Comparison of ENCODE assay signal across 8 cellular contexts in the genomic region with DNA sequence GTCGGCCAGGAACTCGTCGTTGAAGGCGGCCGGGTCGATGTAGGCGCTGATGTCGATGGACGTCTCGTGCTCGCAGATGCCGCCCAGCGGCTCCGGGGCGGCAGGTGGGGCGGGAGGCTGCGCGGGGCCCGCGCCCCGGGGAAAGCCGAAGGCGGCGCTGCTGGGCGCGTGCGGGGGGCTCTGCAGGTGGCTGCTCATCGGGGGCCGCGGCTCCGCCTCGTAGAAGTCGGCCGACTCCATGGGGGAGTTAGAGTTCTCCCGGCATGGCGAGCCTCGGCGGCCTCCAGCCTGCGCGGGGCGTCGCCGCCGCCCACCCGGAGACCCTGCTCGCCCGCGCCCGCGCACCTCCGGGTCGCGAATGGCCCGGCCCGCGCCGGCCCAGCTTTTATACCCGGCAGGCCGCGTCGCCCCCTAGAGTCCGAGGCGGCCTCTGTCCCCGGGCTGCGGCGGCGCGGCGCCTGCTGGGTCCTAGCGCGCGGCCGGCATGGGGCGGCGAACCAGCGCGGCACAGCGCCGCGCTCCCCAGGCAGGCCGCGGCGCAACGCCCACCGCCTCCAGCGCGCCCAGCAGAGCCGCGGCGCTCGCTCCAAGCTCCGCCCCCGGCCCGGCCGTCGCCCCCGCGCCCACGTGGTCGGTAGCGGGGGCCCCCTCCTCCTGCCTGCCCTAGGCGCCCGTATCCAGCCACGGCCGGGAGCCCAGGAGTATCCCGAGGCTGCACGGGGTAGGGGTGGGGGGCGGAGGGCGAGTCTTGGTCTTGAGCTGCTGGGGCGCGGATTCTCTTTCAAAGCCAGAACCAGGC. TPM values are rescaled to one million over a fixed set of nuclear protein-coding genes. Genes with fewer than 3 reads are reported as not detected.
A peak's percentile ranks its signal among the peaks of the same experiment; 100 is the strongest.
DNase-seq lines count a peak whose midpoint lies in the region; ATAC-seq, FAIRE-seq and TF ChIP-seq lines count a peak whose summit lies in the region.

Gene CEBPA, minus strand, starts transcription at position 360 of the 799 bp plus-strand sequence. Its CDS starts 120 bp downstream, at position 240.

- no peaks in the 10 kb centered on the region for H3K79me2 ChIP-seq in endothelial cell of umbilical vein (ENCODE audit: control insufficient read depth, insufficient read depth, low read length)

- DNase-seq in AG09309 (ENCODE audit: low read depth): no peak
- peak; percentile 68 to 97 for DNase-seq in NCI-H526 (lab: John Stamatoyannopoulos, UW)
- DNase-seq in activated CD8-positive, alpha-beta memory T cell treated with anti-CD3 and anti-CD28 coated beads for 48 hours (ENCODE audit: low read depth in 2 of 3, low spot score in 2 of 3): peak; percentile 34 to 54 (median 38)
- DNase-seq in endothelial cell of umbilical vein (ENCODE audit: low read depth, low spot score): peak; percentile 60
- DNase-seq in mesothelial cell of epicardium (ENCODE audit: low spot score in 2 of 2, unreplicated experiment in 2 of 2): peak; percentile 75 to 85
- DNase-seq in stimulated activated CD8-positive, alpha-beta memory T cell treated with anti-CD3 and anti-CD28 coated beads, Interleukin-15, amount 100 ng/mL, for 48 hours (ENCODE audit: low read depth in 2 of 2): peak; percentile 56 to 62

- no peaks in the 10 kb centered on the region for H3K9me1 ChIP-seq in endothelial cell of umbilical vein (replicated peaks; ENCODE audit: control insufficient read depth, extremely low read depth, insufficient read depth, low read length)

- CTCF ChIA-PET in endothelial cell of umbilical vein (lab: Charles Lee): interaction anchor here (0.8 to 2.2 kb wide), 10 partner anchors 10 to 476 kb away, joined by 3 to 13 read pairs (median 4); partner anchors contain the start of gene CEBPG

- H3K9me3 Mint-ChIP-seq in mesothelial cell of epicardium: no peaks in the 10 kb centered on the region

- peak; percentile 39 for TF ChIP-seq CTCF in AG09309 (IDR thresholded peaks at IDR 0.05; ENCODE audit: control insufficient read depth, insufficient read depth, low read depth, low read length, missing control alignments)
- TF ChIP-seq CTCF in endothelial cell of umbilical vein (IDR thresholded peaks at IDR 0.05; ENCODE audit: extremely low read depth in 1 of 2, insufficient read depth in 1 of 2, low read depth in 1 of 2, low read length in 2 of 2): peak; percentile 42 to 52
- TF ChIP-seq CTCF in mesothelial cell of epicardium (IDR thresholded peaks at IDR 0.05; ENCODE audit: unreplicated experiment): no peak

- no peak for FAIRE-seq in endothelial cell of umbilical vein (lab: Jason Lieb, UNC)

- dilution Hi-C loops in endothelial cell of umbilical vein (cut with MboI; ENCODE audit: extremely low pct_ligation_motif_present, low sequenced_read_pairs): no loop called here

- no TSS peak for BruUV-seq in endothelial cell of umbilical vein (replicated peaks; lab: Mats Ljungman, UMichigan)

- intact Hi-C loops in endothelial cell of umbilical vein (cut with micrococcal nuclease): loop anchor here (1.0 to 5.0 kb wide), 3 partner anchors 68 to 95 kb away; partner anchors contain the start of gene CEBPG

- no peaks in the 10 kb centered on the region for H3K9me3 ChIP-seq in endothelial cell of umbilical vein (replicated peaks; ENCODE audit: control insufficient read depth, insufficient read depth, low read length)

- H3K4me2 ChIP-seq in endothelial cell of umbilical vein (ENCODE audit: insufficient read depth, low read length): peak within 1 kb of the TSS; percentile 58

- H3K27me3 Mint-ChIP-seq in mesothelial cell of epicardium (ENCODE audit: low read depth): peaks cover 25% of the 10 kb centered on the region

- peak within 1 kb of the TSS; percentile 47 for H3K27ac Mint-ChIP-seq in mesothelial cell of epicardium

- H3K9ac ChIP-seq in endothelial cell of umbilical vein (replicated peaks; ENCODE audit: extremely low read depth, insufficient read depth, low read length): peak within 1 kb of the TSS; percentile 37

- peak within 1 kb of the TSS; percentile 71 for H3K4me3 Mint-ChIP-seq in mesothelial cell of epicardium

- H2AFZ ChIP-seq in endothelial cell of umbilical vein (ENCODE audit: low read depth, low read length): peak within 1 kb of the TSS; percentile 95

- H3K27me3 ChIP-seq in endothelial cell of umbilical vein (ENCODE audit: control insufficient read depth in 2 of 2, insufficient read depth in 2 of 2, low read length in 2 of 2): peaks cover 25 to 46% of the 10 kb centered on the region in 2 experiments

- H3K4me1 Mint-ChIP-seq in mesothelial cell of epicardium: peaks cover 49% of the 10 kb centered on the region

- H3K27ac ChIP-seq in endothelial cell of umbilical vein (ENCODE audit: insufficient read depth, low read depth, low read length): no peak within 1 kb of the TSS

- ATAC-seq in GM18909 (IDR thresholded peaks at IDR 0.05; ENCODE audit: poor library complexity, unreplicated experiment) (peak; percentile 82), HG03159 (IDR thresholded peaks at IDR 0.05; ENCODE audit: unreplicated experiment) (peak; percentile 89)

- peaks cover 9% of the 10 kb centered on the region for H3K4me1 ChIP-seq in endothelial cell of umbilical vein (ENCODE audit: control insufficient read depth, extremely low read depth, insufficient read depth, low read length)

- POLR2A ChIA-PET in endothelial cell of umbilical vein (lab: Charles Lee): no interaction called here

- TF ChIP-seq POLR2A in endothelial cell of umbilical vein (IDR thresholded peaks at IDR 0.05; ENCODE audit: low read depth, low read length): no peak

- no peaks in the 10 kb centered on the region for H3K36me3 Mint-ChIP-seq in mesothelial cell of epicardium

- no peaks in the 10 kb centered on the region for H3K36me3 ChIP-seq in endothelial cell of umbilical vein (ENCODE audit: control insufficient read depth in 2 of 2, extremely low read depth in 1 of 2, insufficient read depth in 2 of 2, low read length in 2 of 2)

- no peaks in the 10 kb centered on the region for H4K20me1 ChIP-seq in endothelial cell of umbilical vein (replicated peaks; ENCODE audit: control insufficient read depth, extremely low read depth, insufficient read depth, low read length)

- H3K4me3 ChIP-seq in AG09309 (ENCODE audit: control insufficient read depth, low read depth, low read length) (peak within 1 kb of the TSS; percentile 53), endothelial cell of umbilical vein (replicated peaks in 1 of 3; ENCODE audit: insufficient read depth in 1 of 3, low read depth in 1 of 3, low read length in 3 of 3) (peak within 1 kb of the TSS; percentile 40 to 64 (median 58))

TF ChIP-seq in endothelial cell of umbilical vein, 7 proteins besides CTCF, POLR2A, EP300 and RAD21:
- TF ChIP-seq EZH2 (IDR thresholded peaks at IDR 0.05; ENCODE audit: borderline replicate concordance, low read depth, low read length, severe bottlenecking): peak; percentile 38
- no peak for TF ChIP-seq GATA2 (IDR thresholded peaks at IDR 0.05; ENCODE audit: insufficient read depth, insufficient read length, low read depth, low read length)

RNA-seq across cellular contexts. Expression of gene CEBPA, which starts in this region (rescaled TPM):
- total RNA-seq in endothelial cell of umbilical vein (not detected in 2 replicates), mesothelial cell of epicardium (8.5 to 10.1 TPM (median 9.4 TPM) in 3 replicates)
- polyA plus RNA-seq in endothelial cell of umbilical vein: 0.05 and 0.06 TPM in 2 replicates
- 0.04 TPM in 2 replicates for polyA plus RNA-seq in endothelial cell of umbilical vein (2011; cell fraction: cytosol; rRNA removed)
- polyA plus RNA-seq in endothelial cell of umbilical vein (2011; cell fraction: nucleus; rRNA removed): not detected in 2 replicates
- not detected in 2 replicates for polyA plus RNA-seq in endothelial cell of umbilical vein (2012)
- 0.11 TPM in 1 of 2 replicates, not detected in the other for polyA minus RNA-seq in endothelial cell of umbilical vein
- 6.9 TPM for polyA minus RNA-seq in endothelial cell of umbilical vein (2011; cell fraction: cytosol; rRNA and poly(A)+ RNA removed)
- not detected in 2 replicates for polyA minus RNA-seq in endothelial cell of umbilical vein (2011; cell fraction: nucleus; rRNA and poly(A)+ RNA removed)
